Comparison of ENCODE assay signal across 8 cellular contexts in the genomic region with DNA sequence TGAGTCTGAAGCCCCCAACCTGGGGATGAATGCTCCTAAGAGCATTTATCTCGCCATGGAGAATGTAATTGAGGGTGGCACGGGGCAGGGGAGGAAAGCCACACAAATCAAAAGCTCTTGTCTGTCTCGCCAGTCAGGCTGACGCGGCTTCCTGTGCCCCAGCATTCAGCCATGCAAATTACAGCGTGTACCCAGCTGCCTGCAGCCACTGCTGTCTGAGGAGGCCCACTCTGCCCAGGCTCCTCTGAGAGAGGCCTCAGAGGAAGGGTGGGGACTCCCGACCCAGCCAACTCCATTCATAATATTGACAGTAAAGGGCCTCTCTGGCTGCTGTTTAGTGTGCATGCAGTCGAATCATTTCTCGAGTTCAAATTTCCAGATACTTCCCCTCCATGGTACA. TPM values are rescaled to one million over a fixed set of nuclear protein-coding genes. Genes with fewer than 3 reads are reported as not detected.
A peak's percentile ranks its signal among the peaks of the same experiment; 100 is the strongest.
DNase-seq lines count a peak whose midpoint lies in the region; ATAC-seq lines count a peak whose summit lies in the region.

No MANE protein-coding gene starts in this region.

- peak; percentile 74 for ATAC-seq in GM21576 (IDR thresholded peaks at IDR 0.05; ENCODE audit: unreplicated experiment)

- DNase-seq in DMS79 treated with DMSO at 0.1 percent for 48 hours (lab: John Stamatoyannopoulos, UW): peak; percentile 81
- DNase-seq in LHCN-M2 (ENCODE audit: low read depth): peak; percentile 71
- peak; percentile 77 for DNase-seq in T-helper 22 cell (ENCODE audit: low read depth)
- DNase-seq in astrocyte of the hippocampus (ENCODE audit: low read depth, low spot score): peak; percentile 72
- DNase-seq in stimulated activated CD8-positive, alpha-beta memory T cell treated with anti-CD3 and anti-CD28 coated beads, Interleukin-12 subunit alpha, Interleukin-12 subunit beta, amount 100 ng/mL, for 4 hours (ENCODE audit: low read depth): peak; percentile 62
- DNase-seq in SKM-1 (lab: John Stamatoyannopoulos, UW; ENCODE audit: unreplicated experiment): no peak

- H3K27ac ChIP-seq in layer of hippocampus (ENCODE audit: low read depth, low read length): peak overlapping the region; percentile 13

- no peaks in the 10 kb centered on the region for H3K27me3 ChIP-seq in layer of hippocampus (ENCODE audit: control insufficient read depth, insufficient read depth, low read length)

RNA-seq across cellular contexts. Expression of gene SMAD7, which starts 22.0 kb away (rescaled TPM):
- total RNA-seq in LHCN-M2 (2014; rRNA removed): 7.6 and 13.9 TPM in 2 replicates
- 10.4 TPM for polyA plus RNA-seq in LHCN-M2 (2012)
